2 cellular contexts compared by ENCODE assay signal in the genomic region with DNA sequence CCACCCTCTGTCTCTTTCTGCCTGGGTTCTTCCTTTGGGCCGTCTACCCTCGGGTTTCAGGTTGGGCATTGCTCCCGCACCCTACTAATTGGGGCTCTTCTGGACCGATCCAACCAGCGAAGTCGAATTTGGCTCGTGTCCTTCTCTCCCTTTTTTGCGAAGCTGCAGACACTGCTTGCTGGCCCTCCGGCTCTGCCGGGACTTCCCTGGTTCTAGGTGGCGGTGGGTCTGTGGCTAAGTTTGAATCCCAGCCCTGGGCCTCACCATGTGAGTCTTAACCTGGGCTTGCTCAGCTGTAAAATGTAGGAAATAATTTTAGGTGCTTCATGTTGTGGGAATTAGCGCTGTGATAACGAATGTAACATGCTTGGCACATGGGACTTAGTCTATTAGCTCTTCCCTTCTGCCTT.
TF ChIP-seq lines count a peak whose summit lies in the region.

No MANE protein-coding gene starts in this region.

TF ChIP-seq in HepG2, 621 proteins besides CTCF, POLR2A, EP300 and RAD21:
- TF ChIP-seq ZKSCAN8 (CRISPR knock-in tag; IDR thresholded peaks at IDR 0.05; ENCODE audit: borderline replicate concordance) (no peak), SIX1 (CRISPR knock-in tag; IDR thresholded peaks at IDR 0.05; ENCODE audit: borderline replicate concordance) (no peak), HOXD1 (CRISPR knock-in tag; IDR thresholded peaks at IDR 0.05) (no peak), SIN3A (IDR thresholded peaks at IDR 0.05; ENCODE audit: borderline replicate concordance, low read depth, low read length) (no peak), ZNF333 (CRISPR knock-in tag; IDR thresholded peaks at IDR 0.05; ENCODE audit: borderline replicate concordance) (0 out of 2 replicates have a peak, but pooled peaks have one; percentile 3), ZNF564 (CRISPR knock-in tag; IDR thresholded peaks at IDR 0.05) (no peak), EZH2 (conservative IDR thresholded peaks at IDR 0.05; ENCODE audit: low read depth, low read length) (0 out of 2 replicates have a peak, but pooled peaks have one; percentile 88), HHEX (CRISPR knock-in tag; IDR thresholded peaks at IDR 0.05) (no peak), RELA (CRISPR knock-in tag; IDR thresholded peaks at IDR 0.05) (no peak), STAT5B (CRISPR knock-in tag; IDR thresholded peaks at IDR 0.05) (no peak)

TF ChIP-seq in H1, 55 proteins besides CTCF, POLR2A, EP300 and RAD21:
- TF ChIP-seq EZH2 (IDR thresholded peaks at IDR 0.05; ENCODE audit: low read depth, low read length, severe bottlenecking) = peak; percentile 89
- TF ChIP-seq SUZ12 (IDR thresholded peaks at IDR 0.05; ENCODE audit: low read length) = peak; percentile 88
- TF ChIP-seq ATF3 (IDR thresholded peaks at IDR 0.05; ENCODE audit: insufficient read depth, low read depth, low read length) = no peak
